ENCODE assay signal across 12 cellular contexts in the genomic region with DNA sequence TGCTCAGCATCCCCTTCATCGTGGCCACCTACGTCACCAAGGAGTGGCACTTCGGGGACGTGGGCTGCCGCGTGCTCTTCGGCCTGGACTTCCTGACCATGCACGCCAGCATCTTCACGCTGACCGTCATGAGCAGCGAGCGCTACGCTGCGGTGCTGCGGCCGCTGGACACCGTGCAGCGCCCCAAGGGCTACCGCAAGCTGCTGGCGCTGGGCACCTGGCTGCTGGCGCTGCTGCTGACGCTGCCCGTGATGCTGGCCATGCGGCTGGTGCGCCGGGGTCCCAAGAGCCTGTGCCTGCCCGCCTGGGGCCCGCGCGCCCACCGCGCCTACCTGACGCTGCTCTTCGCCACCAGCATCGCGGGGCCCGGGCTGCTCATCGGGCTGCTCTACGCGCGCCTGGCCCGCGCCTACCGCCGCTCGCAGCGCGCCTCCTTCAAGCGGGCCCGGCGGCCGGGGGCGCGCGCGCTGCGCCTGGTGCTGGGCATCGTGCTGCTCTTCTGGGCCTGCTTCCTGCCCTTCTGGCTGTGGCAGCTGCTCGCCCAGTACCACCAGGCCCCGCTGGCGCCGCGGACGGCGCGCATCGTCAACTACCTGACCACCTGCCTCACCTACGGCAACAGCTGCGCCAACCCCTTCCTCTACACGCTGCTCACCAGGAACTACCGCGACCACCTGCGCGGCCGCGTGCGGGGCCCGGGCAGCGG.
"Had no signal": no experiment of that assay in that cellular context is flagged by ENCODE, and none has a peak within 500 bp of the region (broad histone marks: within the 10 kb centered on the region; RNA-seq: fewer than 3 reads in every experiment).

No MANE protein-coding gene starts in this region.

- DNase-seq: activated CD4-positive, alpha-beta T cell treated with anti-CD3 and anti-CD28 coated beads for 48 hours; activated CD8-positive, alpha-beta memory T cell treated with anti-CD3 and anti-CD28 coated beads for 24 hours; activated naive CD4-positive, alpha-beta T cell treated with Interleukin-2 at 50 U/mL for 16 hours; activated naive CD8-positive, alpha-beta T cell treated with anti-CD3 and anti-CD28 coated beads, Interleukin-2, amount 50 U/mL, for 24 hours; foreskin keratinocyte; head of caudate nucleus; islet precursor cell; natural killer cell; nucleus accumbens; stimulated activated CD4-positive, alpha-beta T cell treated with anti-CD3 and anti-CD28 coated beads, Interleukin-2, amount 100 ng/mL, for 24 hours; stimulated activated naive B cell treated with anti-CD40 and anti-IgM and Interleukin-4, amounts not matched to agents 10 μg/mL and 1 μg/mL and 100 μg/mL, for 72 hours had no signal

- ATAC-seq: activated naive CD8-positive, alpha-beta T cell treated with anti-CD3 and anti-CD28 coated beads, Interleukin-2, amount 50 U/mL, for 24 hours; foreskin keratinocyte; left lung; natural killer cell; stimulated activated naive B cell treated with anti-CD40 and anti-IgM and Interleukin-4, amounts not matched to agents 10 μg/mL and 1 μg/mL and 100 μg/mL, for 72 hours had no signal
